ENCODE assay signal across 17 cellular contexts in the genomic region with DNA sequence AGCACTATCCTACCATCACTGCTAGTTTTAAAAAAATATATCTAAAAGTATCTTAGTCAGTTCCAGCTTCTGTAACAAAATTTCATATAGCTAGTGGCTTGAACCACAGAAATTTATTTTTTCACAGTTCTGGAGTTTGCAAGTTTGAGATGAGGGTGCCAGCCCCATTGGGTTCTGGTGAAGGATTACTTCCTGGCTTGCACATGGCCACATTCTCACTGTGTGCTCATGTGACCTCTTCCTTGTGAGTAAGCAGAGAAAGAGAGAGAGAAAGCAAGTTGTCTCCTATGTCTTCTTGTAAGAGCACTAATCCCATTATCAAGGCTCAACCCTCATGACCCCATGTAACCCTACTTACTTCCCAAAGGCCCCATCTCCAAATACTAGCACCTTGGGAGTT.
DNase-seq lines count a peak whose midpoint lies in the region; ATAC-seq, FAIRE-seq and TF ChIP-seq lines count a peak whose summit lies in the region.
"Had no signal": no experiment of that assay in that cellular context is flagged by ENCODE, and none has a peak within 500 bp of the region (broad histone marks: within the 10 kb centered on the region; RNA-seq: fewer than 3 reads in every experiment).

No MANE protein-coding gene starts in this region.

- H3K36me3 ChIP-seq in neural progenitor cell (no peaks in the 10 kb centered on the region), HepG2 (replicated peaks in 1 of 2; ENCODE audit: control insufficient read depth in 1 of 2, insufficient read depth in 2 of 2, low read length in 2 of 2) (no peaks in the 10 kb centered on the region), Caco-2 (ENCODE audit: control insufficient read depth, insufficient read depth, low read length) (no peaks in the 10 kb centered on the region)
- H3K36me3 ChIP-seq: BLaER1 treated with 17β-estradiol and CSF1 and Interleukin-3, amounts not matched to agents 10 nM and 100 nM had no signal

- H3K27ac Mint-ChIP-seq in immature natural killer cell (peak overlapping the region in 3 of 6 donors; percentile 9 to 77 (median 65)), neural progenitor cell (no peak overlapping the region), Caco-2 (ENCODE audit: unreplicated experiment) (no peak overlapping the region)
- H3K27ac Mint-ChIP-seq: CD4-positive, CD25-positive, alpha-beta regulatory T cell; GM23338 had no signal

- no peak overlapping the region for H3K4me3 Mint-ChIP-seq in immature natural killer cell
- no peak overlapping the region for H3K4me3 Mint-ChIP-seq in neural progenitor cell
- H3K4me3 Mint-ChIP-seq in Caco-2 (ENCODE audit: unreplicated experiment): no peak overlapping the region
- H3K4me3 Mint-ChIP-seq: CD4-positive, CD25-positive, alpha-beta regulatory T cell; GM23338 had no signal

- no peak for TF ChIP-seq RAD21 in HepG2 (CRISPR knock-in tag; IDR thresholded peaks at IDR 0.05)

- H3K27me3 ChIP-seq in neural progenitor cell (no peaks in the 10 kb centered on the region), HepG2 (ENCODE audit: control insufficient read depth in 1 of 2, insufficient read depth in 2 of 2, low read length in 2 of 2) (no peaks in the 10 kb centered on the region), Caco-2 (replicated peaks; ENCODE audit: control insufficient read depth, insufficient read depth, low read length) (no peaks in the 10 kb centered on the region)
- H3K27me3 ChIP-seq: BLaER1 treated with 17β-estradiol and CSF1 and Interleukin-3, amounts not matched to agents 10 nM and 100 nM had no signal

- H3K27me3 Mint-ChIP-seq in immature natural killer cell (ENCODE audit: low read depth in 3 of 3): peaks cover 0 to 7% (median 0%) of the 10 kb centered on the region in 3 donors
- H3K27me3 Mint-ChIP-seq in neural progenitor cell (ENCODE audit: insufficient read depth, low read depth): no peaks in the 10 kb centered on the region
- H3K27me3 Mint-ChIP-seq in Caco-2 (ENCODE audit: insufficient read depth, unreplicated experiment): peaks cover 5% of the 10 kb centered on the region
- H3K27me3 Mint-ChIP-seq: CD4-positive, CD25-positive, alpha-beta regulatory T cell had no signal

- H3K36me3 Mint-ChIP-seq in immature natural killer cell (no peaks in the 10 kb centered on the region), neural progenitor cell (peaks cover 5% of the 10 kb centered on the region), Caco-2 (ENCODE audit: insufficient read depth, unreplicated experiment) (no peaks in the 10 kb centered on the region)
- H3K36me3 Mint-ChIP-seq: CD4-positive, CD25-positive, alpha-beta regulatory T cell had no signal

- ATAC-seq in HepG2: no peak
- ATAC-seq: GM12878, GM23338 had no signal

- no peak for FAIRE-seq in HepG2 (lab: Jason Lieb, UNC)
- FAIRE-seq: GM12878 had no signal

- H3K79me2 ChIP-seq in neural progenitor cell (ENCODE audit: low read depth) (no peaks in the 10 kb centered on the region), HepG2 (ENCODE audit: insufficient read depth, low read length) (no peaks in the 10 kb centered on the region)

- H3K4me2 ChIP-seq in neural progenitor cell: peak overlapping the region; percentile 47
- no peak overlapping the region for H3K4me2 ChIP-seq in HepG2 (ENCODE audit: low read depth, low read length)
- H3K4me2 ChIP-seq: BLaER1 treated with 17β-estradiol and CSF1 and Interleukin-3, amounts not matched to agents 10 nM and 100 nM; GM23338 had no signal

- TF ChIP-seq EP300 in HepG2 (IDR thresholded peaks at IDR 0.05; ENCODE audit: low read depth in 2 of 2, low read length in 2 of 2): no peak
- no peak for TF ChIP-seq EP300 in HepG2 (CRISPR knock-in tag; IDR thresholded peaks at IDR 0.05; ENCODE audit: borderline replicate concordance)

- BruUV-seq in HepG2 (replicated peaks; lab: Mats Ljungman, UMichigan) (no TSS peak), Caco-2 (replicated peaks; lab: Mats Ljungman, UMichigan) (no TSS peak)

- no peak overlapping the region for H3K4me3 ChIP-seq in choroid plexus epithelial cell (ENCODE audit: low read depth, low read length)
- no peak overlapping the region for H3K4me3 ChIP-seq in neural progenitor cell
- no peak overlapping the region for H3K4me3 ChIP-seq in HepG2 (replicated peaks in 1 of 3; ENCODE audit: insufficient read depth in 1 of 3, low read depth in 2 of 3, low read length in 3 of 3)
- H3K4me3 ChIP-seq in Caco-2 (ENCODE audit: low read depth, low read length): no peak overlapping the region
- H3K4me3 ChIP-seq: BLaER1 treated with 17β-estradiol and CSF1 and Interleukin-3, amounts not matched to agents 10 nM and 100 nM; GM12878; GM23338 had no signal

- intact Hi-C loops in HepG2 (cut with micrococcal nuclease; ENCODE audit: unreplicated experiment) (no loop called here), Caco-2 (cut with micrococcal nuclease; ENCODE audit: unreplicated experiment) (no loop called here)

- H2AFZ ChIP-seq in neural progenitor cell (replicated peaks): no peak overlapping the region
- no peak overlapping the region for H2AFZ ChIP-seq in HepG2 (ENCODE audit: low read length)
- H2AFZ ChIP-seq: GM23338 had no signal

- H3K27ac ChIP-seq in neural progenitor cell (no peak overlapping the region), HepG2 (ENCODE audit: extremely low read length, insufficient read depth, low read length) (no peak overlapping the region)
- H3K27ac ChIP-seq: BLaER1 treated with 17β-estradiol and CSF1 and Interleukin-3, amounts not matched to agents 10 nM and 100 nM; HL-60 had no signal

- DNase-seq in NCI-H82 (lab: John Stamatoyannopoulos, UW): peak; percentile 78
- DNase-seq in choroid plexus epithelial cell (ENCODE audit: low read depth): peak; percentile 5
- peak; percentile 9 to 42 (median 30) for DNase-seq in immature natural killer cell
- DNase-seq in neural progenitor cell (ENCODE audit: low spot score): peak; percentile 60
- DNase-seq in activated effector memory CD4-positive, alpha-beta T cell treated with Interleukin-2 at 50 U/mL for 16 hours: no peak
- no peak for DNase-seq in HepG2 (ENCODE audit: low spot score)
- DNase-seq in OCI-M2 (lab: John Stamatoyannopoulos, UW; ENCODE audit: unreplicated experiment): no peak
- DNase-seq in Caco-2: no peak
- DNase-seq: ACHN; Calu3; CD4-positive, CD25-positive, alpha-beta regulatory T cell; DMS79; H7 had no signal

- H3F3A ChIP-seq in neural progenitor cell (ENCODE audit: low read depth): peaks cover 15% of the 10 kb centered on the region

- no peak overlapping the region for H3K9ac ChIP-seq in neural progenitor cell
- H3K9ac ChIP-seq in HepG2 (ENCODE audit: insufficient read depth, low read depth, low read length): no peak overlapping the region
- H3K9ac ChIP-seq: BLaER1 treated with 17β-estradiol and CSF1 and Interleukin-3, amounts not matched to agents 10 nM and 100 nM had no signal

- POLR2A ChIA-PET in HepG2 (lab: Yijun Ruan, JAX) (no interaction called here), Caco-2 (lab: Charles Lee) (no interaction called here)

- H3K9me3 Mint-ChIP-seq in immature natural killer cell (no peaks in the 10 kb centered on the region), neural progenitor cell (peaks cover 12% of the 10 kb centered on the region), Caco-2 (ENCODE audit: unreplicated experiment) (no peaks in the 10 kb centered on the region)

- H4K20me1 ChIP-seq in neural progenitor cell (ENCODE audit: low read depth) (no peaks in the 10 kb centered on the region), HepG2 (ENCODE audit: insufficient read depth, low read length) (no peaks in the 10 kb centered on the region)
- H4K20me1 ChIP-seq: BLaER1 treated with 17β-estradiol and CSF1 and Interleukin-3, amounts not matched to agents 10 nM and 100 nM had no signal

- H3K4me1 ChIP-seq in neural progenitor cell (peaks cover 46% of the 10 kb centered on the region), HepG2 (ENCODE audit: insufficient read depth, low read length) (no peaks in the 10 kb centered on the region), Caco-2 (no peaks in the 10 kb centered on the region)
- H3K4me1 ChIP-seq: BLaER1 treated with 17β-estradiol and CSF1 and Interleukin-3, amounts not matched to agents 10 nM and 100 nM had no signal

- TF ChIP-seq CTCF in choroid plexus epithelial cell (conservative IDR thresholded peaks at IDR 0.05; ENCODE audit: low read depth, low read length): no peak
- no peak for TF ChIP-seq CTCF in neural progenitor cell (IDR thresholded peaks at IDR 0.05)
- no peak for TF ChIP-seq CTCF in HepG2 (CRISPR knock-in tag; IDR thresholded peaks at IDR 0.05)
- no peak for TF ChIP-seq CTCF in Caco-2 (IDR thresholded peaks at IDR 0.05; ENCODE audit: insufficient read depth in 1 of 2, low read depth in 1 of 2, low read length in 1 of 2, severe bottlenecking in 1 of 2, unreplicated experiment in 1 of 2)

- no peaks in the 10 kb centered on the region for H3K9me3 ChIP-seq in neural progenitor cell (ENCODE audit: low read depth)
- no peaks in the 10 kb centered on the region for H3K9me3 ChIP-seq in HepG2 (ENCODE audit: low read length)
- H3K9me3 ChIP-seq in Caco-2: no peaks in the 10 kb centered on the region

- no peak for TF ChIP-seq POLR2A in HepG2 (IDR thresholded peaks at IDR 0.05; ENCODE audit: insufficient read depth in 1 of 2, low read depth in 2 of 2, low read length in 2 of 2)

- in situ Hi-C loops in HepG2 (cut with HindIII; ENCODE audit: extremely low pct_ligation_motif_present, low pct_unique_long_range_greater_than_20kb): no loop called here

- peaks cover 6 to 11% of the 10 kb centered on the region in 2 donors for H3K4me1 Mint-ChIP-seq in immature natural killer cell
- peaks cover 34% of the 10 kb centered on the region for H3K4me1 Mint-ChIP-seq in neural progenitor cell
- H3K4me1 Mint-ChIP-seq in Caco-2 (ENCODE audit: low read depth, unreplicated experiment): no peaks in the 10 kb centered on the region
- H3K4me1 Mint-ChIP-seq: CD4-positive, CD25-positive, alpha-beta regulatory T cell had no signal

- CTCF ChIA-PET in HepG2 (lab: Yijun Ruan, JAX; ENCODE audit: low intra/inter-chr PET ratio, low total read pairs): no interaction called here
- CTCF ChIA-PET in Caco-2 (lab: Charles Lee): no interaction called here

TF ChIP-seq in HepG2, 621 proteins besides CTCF, POLR2A, EP300 and RAD21 (continues in another document):
- TF ChIP-seq ZSCAN21 (CRISPR knock-in tag; IDR thresholded peaks at IDR 0.05; ENCODE audit: borderline replicate concordance) (no peak), ZNF263 (CRISPR knock-in tag; IDR thresholded peaks at IDR 0.05) (no peak), MLLT10 (CRISPR knock-in tag; IDR thresholded peaks at IDR 0.05) (no peak), ATAD3A (CRISPR knock-in tag; IDR thresholded peaks at IDR 0.05) (no peak)

Comparison
In these comparisons a context has a peak if more than half of its experiments do, and no peak if none do; other contexts are left out.
1. DNase-seq: peak in NCI-H82 (single experiment), choroid plexus epithelial cell (single experiment), immature natural killer cell (3 of 3) and neural progenitor cell (single experiment); none in activated effector memory CD4-positive, alpha-beta T cell treated with Interleukin-2 at 50 U/mL for 16 hours (single experiment), HepG2 (single experiment), OCI-M2 (single experiment) and Caco-2 (0 of 2).